ENCODE assay signal across 19 cellular contexts in genomic region chr2:53347219-53347618, GRCh38.
"Had no signal": no experiment of that assay in that cellular context is flagged by ENCODE, and none has a peak within 500 bp of the region (broad histone marks: within the 10 kb centered on the region; RNA-seq: fewer than 3 reads in every experiment).

No MANE protein-coding gene starts in this region.

- H3K4me1 ChIP-seq: gastrocnemius medialis, heart right ventricle, tibial artery, upper lobe of right lung, vagina had no signal

- H3K9me3 ChIP-seq: gastrocnemius medialis, heart right ventricle, mucosa of descending colon, ovary, tibial artery, upper lobe of right lung, vagina had no signal

- FAIRE-seq: colon had no signal

- H3K36me3 ChIP-seq: gastrocnemius medialis, heart right ventricle, ovary, tibial artery, upper lobe of right lung, vagina had no signal

- H3K4me3 ChIP-seq: gastrocnemius medialis, heart right ventricle, mucosa of descending colon, ovary, tibial artery, upper lobe of right lung, vagina had no signal

- DNase-seq: effector memory CD8-positive, alpha-beta T cell; erythroblast; gastrocnemius medialis; heart right ventricle; hypothalamus; islet precursor cell; mucosa of descending colon; natural killer cell; ovary; right cardiac atrium; stimulated activated CD4-positive, alpha-beta T cell treated with anti-CD3 and anti-CD28 coated beads, Interleukin-4, amount 100 ng/mL, for 1 hour; stimulated activated CD8-positive, alpha-beta memory T cell treated with anti-CD3 and anti-CD28 coated beads, Interleukin-4, amount 100 ng/mL, for 48 hours; stimulated activated naive CD8-positive, alpha-beta T cell treated with anti-CD3 and anti-CD28 coated beads, Interleukin-15, Interleukin-2, amounts not matched to agents 100 U/mL and 50 U/mL, for 24 hours; tibial artery; upper lobe of right lung had no signal

- ATAC-seq: effector memory CD8-positive, alpha-beta T cell; gastrocnemius medialis; heart right ventricle; left lobe of liver; mucosa of descending colon; natural killer cell; right cardiac atrium; stimulated activated effector memory CD8-positive, alpha-beta T cell treated with anti-CD3 and anti-CD28 coated beads, Interleukin-12 subunit alpha, Interleukin-12 subunit beta, amount 100 ng/mL, for 72 hours; stimulated activated naive CD8-positive, alpha-beta T cell treated with anti-CD3 and anti-CD28 coated beads, Interleukin-15, Interleukin-2, amounts not matched to agents 100 U/mL and 50 U/mL, for 24 hours; upper lobe of right lung had no signal

- H3K27ac ChIP-seq: gastrocnemius medialis, heart right ventricle, ovary, tibial artery, upper lobe of right lung, vagina had no signal

- H3K27me3 ChIP-seq: gastrocnemius medialis, heart right ventricle, ovary, tibial artery, upper lobe of right lung, vagina had no signal
